Comparison of ENCODE assay signal across 8 cellular contexts in the genomic region with DNA sequence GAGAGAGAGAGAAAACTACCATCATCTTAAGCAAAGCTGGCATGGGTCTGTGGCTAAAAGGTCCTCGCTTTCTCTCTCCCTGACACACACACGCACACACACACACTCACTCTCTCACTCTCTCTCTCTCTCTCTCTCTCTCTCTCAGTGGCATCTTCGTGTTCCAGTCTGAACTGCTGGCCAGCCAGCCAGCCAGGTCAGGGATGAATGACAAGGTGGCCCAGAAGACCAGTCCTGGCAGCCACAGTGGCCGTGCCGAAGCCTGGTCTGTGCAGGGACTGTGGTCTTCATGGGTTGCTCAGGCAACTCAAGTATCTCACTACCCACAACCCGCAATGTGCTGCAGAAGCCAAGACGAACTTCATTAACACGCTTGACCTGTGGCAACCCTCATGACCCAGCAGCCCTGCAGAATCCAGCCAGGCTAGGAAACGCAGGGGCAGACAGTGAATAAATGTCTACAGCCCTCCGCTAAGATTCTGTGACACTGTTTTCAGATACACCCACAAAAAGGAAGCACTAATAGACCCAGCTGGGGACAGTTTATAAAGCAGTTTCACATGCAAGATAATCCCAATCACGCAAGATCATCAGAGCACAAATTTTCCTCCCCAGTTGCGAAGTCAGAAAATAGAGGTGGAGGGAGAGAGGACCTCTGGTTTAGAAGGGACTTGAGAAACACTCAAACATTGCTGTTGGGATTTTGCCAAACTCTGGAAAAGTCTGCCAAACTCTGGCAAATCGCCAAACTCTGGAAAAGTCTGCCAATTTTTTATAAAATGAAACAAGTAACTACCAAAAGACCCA.
A peak's percentile ranks its signal among the peaks of the same experiment; 100 is the strongest.
DNase-seq lines count a peak whose midpoint lies in the region; ATAC-seq and TF ChIP-seq lines count a peak whose summit lies in the region.

No MANE protein-coding gene starts in this region.

- no peaks in the 10 kb centered on the region for H3K36me3 ChIP-seq in CD4-positive, CD25-positive, alpha-beta regulatory T cell (ENCODE audit: control insufficient read depth, insufficient read depth, low read length)
- H3K36me3 ChIP-seq in Loucy (ENCODE audit: insufficient read depth, low read length): peaks cover 4% of the 10 kb centered on the region; the same call in 1 of the 2 replicates
- no peaks in the 10 kb centered on the region for H3K36me3 ChIP-seq in colonic mucosa

- intact Hi-C loops in natural killer cell (cut with micrococcal nuclease) (loop anchor here (5.0 kb wide), 1 partner anchor 52 kb away; no protein-coding TSS in a partner anchor), colonic mucosa (cut with DNase I) (no loop called here)

- no peaks in the 10 kb centered on the region for H3K9me3 Mint-ChIP-seq in CD4-positive, CD25-positive, alpha-beta regulatory T cell
- peaks cover 0 to 2% (median 0%) of the 10 kb centered on the region in 5 experiments for H3K9me3 Mint-ChIP-seq in brain
- H3K9me3 Mint-ChIP-seq in natural killer cell: no peaks in the 10 kb centered on the region

- H3K4me1 ChIP-seq in CD4-positive, CD25-positive, alpha-beta regulatory T cell (ENCODE audit: control insufficient read depth, insufficient read depth, low read length, poor library complexity, severe bottlenecking): no peaks in the 10 kb centered on the region
- H3K4me1 ChIP-seq in Loucy (ENCODE audit: insufficient read depth, low read length, poor library complexity, severe bottlenecking): peaks cover 21% of the 10 kb centered on the region
- no peaks in the 10 kb centered on the region for H3K4me1 ChIP-seq in colonic mucosa

- no peaks in the 10 kb centered on the region for H3K27me3 ChIP-seq in CD4-positive, CD25-positive, alpha-beta regulatory T cell (ENCODE audit: control insufficient read depth, insufficient read depth, low read length)
- H3K27me3 ChIP-seq in Loucy (ENCODE audit: insufficient read depth, low read length, poor library complexity, severe bottlenecking): no peaks in the 10 kb centered on the region
- no peaks in the 10 kb centered on the region for H3K27me3 ChIP-seq in colonic mucosa

- H4K20me1 ChIP-seq in Loucy (ENCODE audit: insufficient read depth, low read length, poor library complexity, severe bottlenecking): no peaks in the 10 kb centered on the region

- H3K9me2 ChIP-seq in Loucy (replicated peaks; ENCODE audit: low read depth, low read length): no peaks in the 10 kb centered on the region

- no peaks in the 10 kb centered on the region for H3F3A ChIP-seq in Loucy (ENCODE audit: low read depth)

- H3K27me3 Mint-ChIP-seq in CD4-positive, CD25-positive, alpha-beta regulatory T cell: no peaks in the 10 kb centered on the region
- H3K27me3 Mint-ChIP-seq in brain (no peaks in the 10 kb centered on the region), natural killer cell (ENCODE audit: low read depth in 2 of 2) (peaks cover 0 to 2% of the 10 kb centered on the region in 2 donors)

- no peak for DNase-seq in CD4-positive, CD25-positive, alpha-beta regulatory T cell
- DNase-seq in natural killer cell (peak; percentile 25), GM13976 (ENCODE audit: low spot score) (no peak), SHP77 (lab: John Stamatoyannopoulos, UW) (no peak), colonic mucosa (no peak)

- peaks cover 16% of the 10 kb centered on the region; the same call in 1 of the 2 replicates for H3K79me2 ChIP-seq in Loucy (ENCODE audit: insufficient read depth, low read length)

- ATAC-seq in CD4-positive, CD25-positive, alpha-beta regulatory T cell (ENCODE audit: low read depth in 2 of 2): no peak
- ATAC-seq in natural killer cell (peak; percentile 47 to 57 (median 54)), GM21825 (IDR thresholded peaks at IDR 0.05; ENCODE audit: unreplicated experiment) (no peak)

- peak overlapping the region in 1 of 4 donors; percentile 43 for H3K4me3 Mint-ChIP-seq in CD4-positive, CD25-positive, alpha-beta regulatory T cell
- peak overlapping the region; percentile 1 to 75 (median 45) for H3K4me3 Mint-ChIP-seq in brain
- H3K4me3 Mint-ChIP-seq in natural killer cell: peak overlapping the region; percentile 94

- H3K4me2 ChIP-seq in Loucy (ENCODE audit: low read depth, low read length, poor library complexity, severe bottlenecking): peak overlapping the region; percentile 3

- no peak overlapping the region for H3K4me3 ChIP-seq in CD4-positive, CD25-positive, alpha-beta regulatory T cell (ENCODE audit: low read depth, low read length)
- H3K4me3 ChIP-seq in Loucy (ENCODE audit: low read length, poor library complexity, severe bottlenecking): no peak overlapping the region
- H3K4me3 ChIP-seq in colonic mucosa: no peak overlapping the region

- H3K4me1 Mint-ChIP-seq in CD4-positive, CD25-positive, alpha-beta regulatory T cell: peaks cover 0 to 26% (median 9%) of the 10 kb centered on the region in 4 donors
- H3K4me1 Mint-ChIP-seq in brain (peaks cover 62% of the 10 kb centered on the region), natural killer cell (peaks cover 29 to 35% of the 10 kb centered on the region in 2 donors)

- H3K9me3 ChIP-seq in CD4-positive, CD25-positive, alpha-beta regulatory T cell (ENCODE audit: control insufficient read depth in 2 of 2, low read length in 2 of 2): no peaks in the 10 kb centered on the region
- H3K9me3 ChIP-seq in Loucy (ENCODE audit: insufficient read depth, low read depth, low read length) (no peaks in the 10 kb centered on the region), colonic mucosa (no peaks in the 10 kb centered on the region)

- peak overlapping the region in 2 of 3 donors; percentile 48 to 68 for H3K27ac Mint-ChIP-seq in CD4-positive, CD25-positive, alpha-beta regulatory T cell
- H3K27ac Mint-ChIP-seq in brain (peak overlapping the region; percentile 68 to 97 (median 91)), natural killer cell (peak overlapping the region; percentile 89 to 94)

- H3K27ac ChIP-seq in CD4-positive, CD25-positive, alpha-beta regulatory T cell (ENCODE audit: insufficient read depth, low read length, poor library complexity, severe bottlenecking): no peak overlapping the region
- H3K27ac ChIP-seq in colonic mucosa: no peak overlapping the region

- no peak for TF ChIP-seq CTCF in Loucy (conservative IDR thresholded peaks at IDR 0.05; ENCODE audit: low read length)
- no peak for TF ChIP-seq CTCF in brain (conservative IDR thresholded peaks at IDR 0.05)
- no peak for TF ChIP-seq CTCF in natural killer cell (IDR thresholded peaks at IDR 0.05)
- TF ChIP-seq CTCF in GM13976 (IDR thresholded peaks at IDR 0.05; ENCODE audit: borderline replicate concordance, control extremely low read depth, extremely low read depth, insufficient read depth, missing control alignments): no peak
- TF ChIP-seq CTCF in colonic mucosa (IDR thresholded peaks at IDR 0.05): no peak

- H3K9ac ChIP-seq in Loucy (ENCODE audit: low read depth, low read length, poor library complexity, severe bottlenecking): no peak overlapping the region
- peak overlapping the region in 1 of 2 donors; percentile 39 for H3K9ac ChIP-seq in colonic mucosa (ENCODE audit: low read depth in 2 of 2, low read length in 2 of 2)

- in situ Hi-C loops in GM13976 (cut with MboI; ENCODE audit: low sequenced_read_pairs, unreplicated experiment): no loop called here

- H3K36me3 Mint-ChIP-seq in CD4-positive, CD25-positive, alpha-beta regulatory T cell: no peaks in the 10 kb centered on the region
- H3K36me3 Mint-ChIP-seq in brain (peaks cover 17% of the 10 kb centered on the region), natural killer cell (no peaks in the 10 kb centered on the region)

- H2AFZ ChIP-seq in Loucy (ENCODE audit: low read length): no peak overlapping the region

Comparison
In these comparisons a context has a peak if more than half of its experiments do, and no peak if none do; other contexts are left out.
1. ATAC-seq: peak in natural killer cell (3 of 3); none in CD4-positive, CD25-positive, alpha-beta regulatory T cell (0 of 2) and GM21825 (single experiment).
2. Peak in every context shown above with its lines, with median percentiles within 50 percentile points of each other: H3K27ac Mint-ChIP-seq.